Comparison of ENCODE assay signal across 25 cellular contexts in genomic region chr21:42595281-42596187, GRCh38. TPM values are rescaled to one million over a fixed set of nuclear protein-coding genes. Genes with fewer than 3 reads are reported as not detected.
DNase-seq lines count a peak whose midpoint lies in the region; ATAC-seq, FAIRE-seq and TF ChIP-seq lines count a peak whose summit lies in the region.
"Had no signal": no experiment of that assay in that cellular context is flagged by ENCODE, and none has a peak within 500 bp of the region (broad histone marks: within the 10 kb centered on the region; RNA-seq: fewer than 3 reads in every experiment).

No MANE protein-coding gene starts in this region.

- no peak overlapping the region for H3K27ac ChIP-seq in kidney (ENCODE audit: low read depth in 2 of 2, low read length in 2 of 2)
- H3K27ac ChIP-seq: 22Rv1 had no signal

- peaks cover 14% of the 10 kb centered on the region for H3K4me1 Mint-ChIP-seq in WTC11
- H3K4me1 Mint-ChIP-seq in chondrocyte (ENCODE audit: low read depth) = peaks cover 9% of the 10 kb centered on the region

- intact Hi-C loops in kidney (cut with DNase I) = loop anchor here (10.0 kb wide), 1 partner anchor 219 kb away; no protein-coding TSS in a partner anchor
- intact Hi-C loops in posterior vena cava (cut with DNase I) = loop anchor here in 1 of 2 donors (5.0 kb wide), 1 partner anchor 222 kb away; no protein-coding TSS in a partner anchor

- H3K9me3 Mint-ChIP-seq in WTC11 (peaks cover 20% of the 10 kb centered on the region), chondrocyte (ENCODE audit: low read depth) (peaks cover 7% of the 10 kb centered on the region)

- no peak overlapping the region for H3K9ac ChIP-seq in kidney (ENCODE audit: low read length in 2 of 2)

- H3K9me3 ChIP-seq in kidney (ENCODE audit: control insufficient read depth in 1 of 2, low read length in 2 of 2) = peaks cover 0 to 6% of the 10 kb centered on the region in 2 donors
- H3K9me3 ChIP-seq: BE2C had no signal

- H3K27ac Mint-ChIP-seq in WTC11 (no peak overlapping the region), chondrocyte (ENCODE audit: unreplicated experiment) (no peak overlapping the region)

- POLR2A ChIA-PET in WTC11 (lab: Charles Lee) = no interaction called here

- CTCF ChIA-PET in WTC11 (lab: Charles Lee) = interaction anchor here (2.7 kb wide), 1 partner anchor 22 kb away, joined by 12 read pairs; no protein-coding TSS in a partner anchor

- peaks cover 0 to 8% of the 10 kb centered on the region in 2 donors for H3K4me1 ChIP-seq in kidney (ENCODE audit: control insufficient read depth in 1 of 2, insufficient read depth in 1 of 2, low read depth in 1 of 2, low read length in 2 of 2)
- H3K4me1 ChIP-seq: BE2C had no signal

- in situ Hi-C loops in G401 (cut with HindIII; ENCODE audit: low sequenced_read_pairs) = loop anchor here (10.0 kb wide), 1 partner anchor 219 kb away; no protein-coding TSS in a partner anchor

- H3K4me3 ChIP-seq in kidney (ENCODE audit: low read length in 2 of 2) = no peak overlapping the region
- H3K4me3 ChIP-seq: K562 had no signal

- H3K36me3 Mint-ChIP-seq in WTC11 = no peaks in the 10 kb centered on the region
- H3K36me3 Mint-ChIP-seq in chondrocyte (ENCODE audit: low read depth) = peaks cover 1% of the 10 kb centered on the region
- H3K36me3 Mint-ChIP-seq: CD4-positive, CD25-positive, alpha-beta regulatory T cell had no signal

- peaks cover 4 to 6% of the 10 kb centered on the region in 2 donors for H3K36me3 ChIP-seq in kidney (ENCODE audit: control insufficient read depth in 1 of 2, insufficient read depth in 2 of 2, low read length in 2 of 2)
- H3K36me3 ChIP-seq: BE2C had no signal

- no peak for FAIRE-seq in kidney (lab: Jason Lieb, UNC)
- FAIRE-seq: GM18507, HepG2, K562 had no signal

- ATAC-seq in WTC11 = no peak
- ATAC-seq: HCT116, HepG2, K562 had no signal

- H3K4me3 Mint-ChIP-seq in WTC11 = no peak overlapping the region
- no peak overlapping the region for H3K4me3 Mint-ChIP-seq in chondrocyte (ENCODE audit: unreplicated experiment)
- H3K4me3 Mint-ChIP-seq: CD4-positive, CD25-positive, alpha-beta regulatory T cell had no signal

- peaks cover 27% of the 10 kb centered on the region for H3K27me3 Mint-ChIP-seq in WTC11 (ENCODE audit: low read depth)
- peaks cover 27% of the 10 kb centered on the region for H3K27me3 Mint-ChIP-seq in chondrocyte (ENCODE audit: low read depth)

- DNase-seq in NOMO-1 treated with DMSO at 0.1 percent for 48 hours (lab: John Stamatoyannopoulos, UW; ENCODE audit: unreplicated experiment) = peak; percentile 20
- DNase-seq in NOMO-1 treated with dmso at 0.1 percent for 144 hours (lab: John Stamatoyannopoulos, UW; ENCODE audit: unreplicated experiment) = no peak
- peak; percentile 29 for DNase-seq in G401 (ENCODE audit: low spot score)
- DNase-seq in kidney = peak; percentile 69
- peak; percentile 69 for DNase-seq in posterior vena cava (ENCODE audit: low spot score)
- DNase-seq in WTC11 (ENCODE audit: low spot score) = no peak
- DNase-seq in chondrocyte (ENCODE audit: low spot score) = no peak
- DNase-seq: ACHN; BE2C; CD4-positive, CD25-positive, alpha-beta regulatory T cell; DMS153; Kasumi-1; NCI-H1105; NCI-H1436 treated with DMSO at 0.1 percent for 48 hours; NCI-H187 treated with DMSO at 0.1 percent for 48 hours; NCI-H446; NCI-H82; NK-92 treated with Interleukin-12 subunit alpha and Interleukin-12 subunit beta, amount 100 ng/mL, for 24 hours; Right ventricle myocardium superior; RPMI8226 had no signal

- no peak for TF ChIP-seq CTCF in kidney (IDR thresholded peaks at IDR 0.05; ENCODE audit: borderline replicate concordance, extremely low read depth, insufficient read depth)
- no peak for TF ChIP-seq CTCF in WTC11 (IDR thresholded peaks at IDR 0.05)
- TF ChIP-seq CTCF in chondrocyte (IDR thresholded peaks at IDR 0.05) = no peak

TF ChIP-seq in WTC11, 78 proteins besides CTCF, POLR2A, EP300 and RAD21:
- TF ChIP-seq OVOL2 (CRISPR knock-in tag; IDR thresholded peaks at IDR 0.05; ENCODE audit: borderline replicate concordance) (no peak), CBFB (CRISPR knock-in tag; IDR thresholded peaks at IDR 0.05; ENCODE audit: low read depth) (no peak), ESRRA (CRISPR knock-in tag; IDR thresholded peaks at IDR 0.05; ENCODE audit: borderline replicate concordance) (no peak), JAZF1 (CRISPR knock-in tag; IDR thresholded peaks at IDR 0.05) (no peak), JUN (CRISPR knock-in tag; IDR thresholded peaks at IDR 0.05) (no peak), ZNF232 (CRISPR knock-in tag; IDR thresholded peaks at IDR 0.05) (no peak), PRRX2 (CRISPR knock-in tag; IDR thresholded peaks at IDR 0.05) (no peak), CREM (CRISPR knock-in tag; IDR thresholded peaks at IDR 0.05) (no peak)

RNA-seq across cellular contexts. Expression of gene PDE9A, which starts 57.9 kb away (rescaled TPM):
- total RNA-seq in G401 (2014; rRNA removed; shearing (Covaris generic)) = 5.7 and 10.5 TPM in 2 replicates
- 39.0 TPM for total RNA-seq in kidney
- 30.1 TPM for polyA plus RNA-seq in kidney (ENCODE audit: insufficient read depth, low read depth, low replicate concordance)
- 1 to 10 TPM; 4.0 to 5.6 TPM for total RNA-seq in posterior vena cava
- 44.8 to 46.3 TPM (median 46.1 TPM) in 3 replicates for total RNA-seq in WTC11 (2021)
- total RNA-seq in chondrocyte = 0.60 to 1.2 TPM (median 1.1 TPM) in 3 replicates

Comparison
In these comparisons a context has a peak if more than half of its experiments do, and no peak if none do; other contexts are left out.
1. DNase-seq: peak in NOMO-1 treated with DMSO at 0.1 percent for 48 hours (single experiment), G401 (single experiment), kidney (single experiment) and posterior vena cava (single experiment); none in NOMO-1 treated with dmso at 0.1 percent for 144 hours (single experiment), WTC11 (single experiment) and chondrocyte (single experiment).